Comparison of ENCODE assay signal across 9 cellular contexts in the genomic region with DNA sequence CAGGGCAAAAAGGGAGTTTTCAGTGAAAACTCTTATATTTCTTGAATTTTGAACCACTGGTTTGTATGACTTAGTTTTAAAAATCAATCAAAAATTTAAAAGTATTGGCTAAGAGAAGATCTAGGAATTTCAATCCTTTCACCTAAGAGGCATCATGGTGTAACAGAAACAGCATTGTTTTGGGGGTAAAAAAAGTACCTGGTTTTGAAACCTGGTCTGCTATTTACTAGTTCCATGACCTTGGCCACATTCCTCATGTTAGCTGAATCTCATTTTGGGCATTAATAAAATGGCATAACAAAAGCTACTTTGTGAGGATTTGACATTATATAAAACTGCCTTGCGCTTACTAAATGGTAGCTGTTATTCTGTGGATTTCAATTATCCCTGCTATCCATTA.
"Had no signal": no experiment of that assay in that cellular context is flagged by ENCODE, and none has a peak within 500 bp of the region (broad histone marks: within the 10 kb centered on the region; RNA-seq: fewer than 3 reads in every experiment).

No MANE protein-coding gene starts in this region.

- H3K4me2 ChIP-seq: GM23338 had no signal

- DNase-seq: H9, HCEC 1CT, IMR-90, KG1 had no signal

- ATAC-seq: GM23338, K562 had no signal

- H3K27ac ChIP-seq: HL-60 had no signal

- H3K4me3 ChIP-seq: GM23338, K562 had no signal

- FAIRE-seq: H1, H54, K562 had no signal
